1 cellular context compared by ENCODE assay signal in the genomic region with DNA sequence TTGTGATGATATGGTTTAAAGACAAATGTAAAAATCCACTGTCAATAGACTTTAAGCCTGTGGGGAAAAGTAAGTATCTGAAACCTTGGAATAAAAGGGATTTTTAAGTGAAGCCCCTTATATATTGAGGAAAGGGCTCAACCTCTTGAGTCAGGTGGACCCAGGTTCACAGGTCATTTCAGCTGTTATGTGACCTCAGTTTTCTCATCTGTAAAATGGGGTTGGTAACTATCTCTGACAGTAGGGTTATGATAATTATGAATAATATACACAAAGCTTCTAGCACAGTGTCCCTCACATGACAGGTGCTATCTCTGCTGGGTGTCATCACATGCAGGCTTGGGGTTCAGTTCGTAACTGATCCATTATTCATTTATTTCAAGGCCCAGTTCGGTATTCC.
A peak's percentile ranks its signal among the peaks of the same experiment; 100 is the strongest.
TF ChIP-seq lines count a peak whose summit lies in the region.

No MANE protein-coding gene starts in this region.

TF ChIP-seq in K562, 482 proteins besides CTCF, POLR2A, EP300 and RAD21:
- TF ChIP-seq RBM25 (IDR thresholded peaks at IDR 0.05; ENCODE audit: low read depth, low read length, severe bottlenecking) (peak; percentile 96), KDM1A (IDR thresholded peaks at IDR 0.05) (peak; percentile 44 to 71; a peak in 3 of 4 replicates), CBX1 (IDR thresholded peaks at IDR 0.05; ENCODE audit: low read depth) (0 out of 2 replicates have a peak, but pooled peaks have one; percentile 24), ZNF253 (CRISPR knock-in tag; conservative IDR thresholded peaks at IDR 0.05) (no peak), RCOR1 (IDR thresholded peaks at IDR 0.05; ENCODE audit: borderline replicate concordance in 1 of 2, low read depth in 2 of 2, low read length in 2 of 2) (peak in 1 of 2 experiments; percentile 43; a peak in 2 of 4 replicates), ZNF143 (CRISPR knock-in tag; IDR thresholded peaks at IDR 0.05) (no peak), BCOR (IDR thresholded peaks at IDR 0.05) (peak; percentile 88; the same call in 1 of the 2 replicates), CHD4 (IDR thresholded peaks at IDR 0.05; ENCODE audit: insufficient read depth, insufficient replicate concordance, low read depth, low read length, poor library complexity, severe bottlenecking) (peak; percentile 74), HDAC2 (IDR thresholded peaks at IDR 0.05) (0 out of 2 replicates have a peak, but pooled peaks have one; percentile 25), ADNP (tag; IDR thresholded peaks at IDR 0.05) (peak; percentile 92)
